Comparison of ENCODE assay signal across 7 cellular contexts in genomic region chr11:37390566-37390965, GRCh38.
"Had no signal": no experiment of that assay in that cellular context is flagged by ENCODE, and none has a peak within 500 bp of the region (broad histone marks: within the 10 kb centered on the region; RNA-seq: fewer than 3 reads in every experiment).

No MANE protein-coding gene starts in this region.

- H2AFZ ChIP-seq: GM23248 had no signal

- H3K4me1 Mint-ChIP-seq: H9 had no signal

- H3K27ac Mint-ChIP-seq: H9 had no signal

- H3K27ac ChIP-seq: GM23248 had no signal

- ATAC-seq: K562 had no signal

- DNase-seq: GM23248, GOT3, H9, HCEC 1CT, IMR-90, KG1 had no signal

- H3K4me3 ChIP-seq: GM23248, K562 had no signal

- H3K4me3 Mint-ChIP-seq: H9 had no signal

- H3K9ac ChIP-seq: GM23248 had no signal
